Comparison of ENCODE assay signal across 8 cellular contexts in genomic region chr5:24999732-25000131, GRCh38.
"Had no signal": no experiment of that assay in that cellular context is flagged by ENCODE, and none has a peak within 500 bp of the region (broad histone marks: within the 10 kb centered on the region; RNA-seq: fewer than 3 reads in every experiment).

No MANE protein-coding gene starts in this region.

- DNase-seq: GDM1, GF-D8 had no signal

- ATAC-seq: GM12878 had no signal

- FAIRE-seq: G401.6, GM12878, GM12891, GM12892, GM18507, GM19239 had no signal

- H3K4me3 ChIP-seq: GM12878 had no signal
